Comparison of ENCODE assay signal across 25 cellular contexts in genomic region chr1:177830531-177830930, GRCh38.
"Had no signal": no experiment of that assay in that cellular context is flagged by ENCODE, and none has a peak within 500 bp of the region (broad histone marks: within the 10 kb centered on the region; RNA-seq: fewer than 3 reads in every experiment).

No MANE protein-coding gene starts in this region.

- DNase-seq: activated CD4-positive, alpha-beta memory T cell treated with anti-CD3 and anti-CD28 coated beads, Interleukin-2, amount 10 ng/mL, durations not matched to agents 7 days and 5 days; activated CD4-positive, alpha-beta T cell treated with anti-CD3 and anti-CD28 coated beads for 1 hour; activated CD4-positive, alpha-beta T cell treated with anti-CD3 and anti-CD28 coated beads for 4 hours; activated CD4-positive, alpha-beta T cell treated with anti-CD3 and anti-CD28 coated beads, Interleukin-2, amount 10 ng/mL, durations not matched to agents 7 days and 5 days; activated CD4-positive, alpha-beta T cell treated with anti-CD3 and anti-CD28 coated beads, Interleukin-2, amount 50 U/mL, for 4 hours; activated CD8-positive, alpha-beta memory T cell treated with anti-CD3 and anti-CD28 coated beads, Interleukin-2, amount 50 U/mL, for 48 hours; activated gamma-delta T cell treated with Interleukin-2 at 50 U/mL for 16 hours; activated naive CD4-positive, alpha-beta T cell treated with anti-CD3 and anti-CD28 coated beads for 36 hours; activated naive CD8-positive, alpha-beta T cell treated with anti-CD3 and anti-CD28 coated beads for 36 hours; activated naive CD8-positive, alpha-beta T cell treated with anti-CD3 and anti-CD28 coated beads, Interleukin-2, amount 50 U/mL, for 24 hours; activated T-cell treated with anti-CD3 and anti-CD28 coated beads for 4 hours; activated T-cell treated with anti-CD3 and anti-CD28 coated beads, Interleukin-2, amount 50 U/mL, for 24 hours; activated T-cell treated with anti-CD3 and anti-CD28 coated beads, Interleukin-2, amount 50 U/mL, for 72 hours; adrenal gland; aorta; body of pancreas; central memory CD4-positive, alpha-beta T cell; cerebellar nuclear complex; colonic mucosa; effector CD8-positive, alpha-beta T cell; foreskin fibroblast; gastrocnemius medialis; heart right ventricle; T-helper 2 cell had no signal

- ATAC-seq: activated naive CD8-positive, alpha-beta T cell treated with anti-CD3 and anti-CD28 coated beads, Interleukin-2, amount 50 U/mL, for 24 hours; activated T-cell treated with anti-CD3 and anti-CD28 coated beads, Interleukin-2, amount 50 U/mL, for 72 hours; body of pancreas; esophagus mucosa; gastrocnemius medialis; heart right ventricle had no signal
